In the genomic region with DNA sequence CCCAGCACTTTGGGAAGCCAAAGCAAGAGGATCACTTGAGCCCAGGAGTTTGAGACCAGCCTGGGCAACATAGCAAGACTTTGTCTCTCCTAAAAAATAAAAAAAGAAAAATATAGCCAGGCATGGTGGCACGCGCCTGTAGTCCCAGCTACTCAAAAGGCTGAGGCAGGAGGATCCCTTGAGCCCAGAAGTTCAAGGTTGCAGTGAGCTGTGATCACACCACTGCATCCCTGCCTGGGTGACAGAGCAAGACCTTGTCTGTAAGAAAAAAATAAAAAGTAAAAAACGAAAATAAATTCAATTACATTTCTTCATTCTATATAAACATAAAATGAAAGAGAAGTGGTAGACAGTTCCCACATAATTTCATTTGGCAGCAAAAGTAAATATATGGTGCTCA, we compare ENCODE assay signal across 4 cellular contexts. TPM values are rescaled to one million over a fixed set of nuclear protein-coding genes. Genes with fewer than 3 reads are reported as not detected.
DNase-seq lines count a peak whose midpoint lies in the region; TF ChIP-seq lines count a peak whose summit lies in the region.
"Not testable (repeated sequence)": the region's sequence is repeated elsewhere in the genome, so short reads cannot be mapped to it uniquely, and the experiment has no call there.

No MANE protein-coding gene starts in this region.

- peak overlapping the region in 1 of 5 donors; percentile 7 for H3K27ac ChIP-seq in adrenal gland
- H3K27ac ChIP-seq in caudate nucleus (ENCODE audit: low read depth, low read length), result peak overlapping the region; percentile 29
- H3K27ac ChIP-seq in left ventricle myocardium inferior (replicated peaks), result peak overlapping the region; percentile 37

- 32 to 41% (median 37%) methylated on average over 3 of the region's 3 CpGs for WGBS in adrenal gland, 4 donors

- not testable (repeated sequence) for H3K4me3 ChIP-seq in adrenal gland, left ventricle myocardium inferior

- intact Hi-C loops in adrenal gland (cut with DNase I); left ventricle myocardium inferior (cut with micrococcal nuclease): not testable (repeated sequence)

- TF ChIP-seq POLR2A in adrenal gland (IDR thresholded peaks at IDR 0.05); erythroblast (IDR thresholded peaks at IDR 0.05; ENCODE audit: low read length): not testable (repeated sequence)

- H3K4me1 ChIP-seq in adrenal gland (replicated peaks in 1 of 2) (peaks cover 24 to 63% of the 10 kb centered on the region in 2 donors), left ventricle myocardium inferior (peaks cover 83% of the 10 kb centered on the region)

- H3K36me3 ChIP-seq in adrenal gland (replicated peaks in 1 of 2); left ventricle myocardium inferior: not testable (repeated sequence)

- not testable (repeated sequence) for TF ChIP-seq CTCF in adrenal gland (IDR thresholded peaks at IDR 0.05); left ventricle myocardium inferior (IDR thresholded peaks at IDR 0.05; ENCODE audit: borderline replicate concordance)

- H3K9me3 ChIP-seq in adrenal gland (replicated peaks in 1 of 3); left ventricle myocardium inferior (replicated peaks): not testable (repeated sequence)

- DNase-seq in adrenal gland (peak in 4 of 7 donors; percentile 25 to 62 (median 52)), erythroblast (lab: John Stamatoyannopoulos, UW) (peak; percentile 23 to 53)
- not testable (repeated sequence) for DNase-seq in caudate nucleus (lab: John Stamatoyannopoulos, UW); left ventricle myocardium inferior

- not testable (repeated sequence) for H3K27me3 ChIP-seq in adrenal gland; left ventricle myocardium inferior (ENCODE audit: low read depth)

RNA-seq across cellular contexts. Expression of gene NCEH1, which starts 8.1 kb away (rescaled TPM):
- total RNA-seq in adrenal gland, result 10 to 100 TPM; 24.2 to 55.3 (median 40.6) TPM
- 10 to 100 TPM in 1 of 3 donors, 1 to 10 TPM in 2; 5.8 to 38.5 (median 6.4) TPM for polyA plus RNA-seq in adrenal gland
- total RNA-seq in left ventricle myocardium inferior, result 58.6 TPM

RNA-seq across cellular contexts. Expression of gene ECT2, which starts 47.8 kb away (rescaled TPM):
- total RNA-seq in adrenal gland (10 to 100 TPM in 2 of 8 donors, 1 to 10 TPM in 6; 3.1 to 15.5 (median 6.5) TPM), left ventricle myocardium inferior (4.8 TPM)
- 1 to 10 TPM; 1.4 to 6.9 (median 1.6) TPM for polyA plus RNA-seq in adrenal gland
